Comparison of ENCODE assay signal across 11 cellular contexts in the genomic region with DNA sequence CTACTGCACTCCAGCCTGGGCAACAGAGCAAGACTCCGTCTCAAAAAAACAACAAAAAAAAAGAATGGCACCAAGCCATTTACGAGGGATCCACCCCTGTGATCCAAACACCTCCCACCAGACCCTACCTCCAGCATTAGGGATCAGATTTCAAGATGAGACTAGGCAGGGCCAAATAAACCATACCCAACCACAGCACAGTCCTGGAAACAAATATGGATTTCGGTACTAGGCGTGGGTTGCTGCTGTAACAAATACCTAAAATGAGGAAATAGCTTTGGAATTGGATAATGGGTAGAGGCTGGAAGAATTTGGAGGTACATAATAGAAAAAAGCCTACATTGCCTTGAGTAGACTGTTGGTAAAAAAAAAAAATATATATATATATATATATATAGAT.
"Had no signal": no experiment of that assay in that cellular context is flagged by ENCODE, and none has a peak within 500 bp of the region (broad histone marks: within the 10 kb centered on the region; RNA-seq: fewer than 3 reads in every experiment).

No MANE protein-coding gene starts in this region.

- H3K4me2 ChIP-seq: GM23338 had no signal

- H3K4me3 ChIP-seq: GM23248, GM23338, HAP-1 had no signal

- H3K9ac ChIP-seq: GM23248 had no signal

- H3K36me3 ChIP-seq: HAP-1 had no signal

- H2AFZ ChIP-seq: GM23248, GM23338 had no signal

- FAIRE-seq: H1, H54 had no signal

- ATAC-seq: GM23338, HCT116 had no signal

- H3K27ac ChIP-seq: GM23248 had no signal

- DNase-seq: GM23248, GOT3, H7, H9, HCEC 1CT, HFFc6 had no signal

- H3K4me1 ChIP-seq: HAP-1 had no signal
